In genomic region chr7:4681218-4681851, GRCh38 we compare ENCODE assay signal across 8 cellular contexts. TPM values are rescaled to one million over a fixed set of nuclear protein-coding genes. Genes with fewer than 3 reads are reported as not detected.
DNase-seq lines count a peak whose midpoint lies in the region; ATAC-seq lines count a peak whose summit lies in the region.

No MANE protein-coding gene starts in this region.

- H3K4me3 ChIP-seq in mesodermal cell (ENCODE audit: extremely low read depth, insufficient read depth, low read length, poor library complexity, severe bottlenecking) (peak overlapping the region; percentile 18), urinary bladder (ENCODE audit: low read depth, low read length) (peak overlapping the region; percentile 91)

- no peaks in the 10 kb centered on the region for H3K9me3 ChIP-seq in mesodermal cell (ENCODE audit: control insufficient read depth, low read length)

- no peak for ATAC-seq in activated naive CD4-positive, alpha-beta T cell treated with anti-CD3 and anti-CD28 coated beads, Interleukin-2, amount 50 U/mL, for 72 hours
- no peak for ATAC-seq in HG03342 (IDR thresholded peaks at IDR 0.05; ENCODE audit: unreplicated experiment)
- ATAC-seq in HG03097 (IDR thresholded peaks at IDR 0.05; ENCODE audit: low FRiP score, unreplicated experiment), result no peak
- no peak for ATAC-seq in GM19035 (IDR thresholded peaks at IDR 0.05; ENCODE audit: unreplicated experiment)

- no peaks in the 10 kb centered on the region for H3K9me3 Mint-ChIP-seq in activated naive CD4-positive, alpha-beta T cell treated with anti-CD3 and anti-CD28 coated beads, Interleukin-2, amount 50 U/mL, for 72 hours

- H3K36me3 ChIP-seq in mesodermal cell (ENCODE audit: control insufficient read depth, insufficient read depth, low read length), result peaks cover 21% of the 10 kb centered on the region
- H3K36me3 ChIP-seq in urinary bladder (ENCODE audit: insufficient read depth), result no peaks in the 10 kb centered on the region

- peaks cover 4 to 13% of the 10 kb centered on the region in 2 donors for H3K36me3 Mint-ChIP-seq in activated naive CD4-positive, alpha-beta T cell treated with anti-CD3 and anti-CD28 coated beads, Interleukin-2, amount 50 U/mL, for 72 hours

- peak; percentile 15 for DNase-seq in activated naive CD4-positive, alpha-beta T cell treated with Interleukin-2 at 50 U/mL for 16 hours
- no peak for DNase-seq in activated naive CD4-positive, alpha-beta T cell (lab: John Stamatoyannopoulos, UW)
- DNase-seq in activated naive CD4-positive, alpha-beta T cell treated with anti-CD3 and anti-CD28 coated beads, Interleukin-2, amount 50 U/mL, for 72 hours (ENCODE audit: low spot score in 2 of 2), result peak in 1 of 2 donors; percentile 7

- WGBS in mesodermal cell (ENCODE audit: insufficient coverage in 2 of 2), 2 experiments, result 83 to 95% methylated on average over 3 of the region's 6 CpGs
- WGBS in urinary bladder, result 84% methylated on average over 6 of the region's 6 CpGs

- H3K4me1 ChIP-seq in mesodermal cell (ENCODE audit: control insufficient read depth, insufficient read depth, low read length, poor library complexity, severe bottlenecking), result peaks cover 21% of the 10 kb centered on the region
- H3K4me1 ChIP-seq in urinary bladder (ENCODE audit: insufficient read depth), result no peaks in the 10 kb centered on the region

- H3K27ac Mint-ChIP-seq in activated naive CD4-positive, alpha-beta T cell treated with anti-CD3 and anti-CD28 coated beads, Interleukin-2, amount 50 U/mL, for 72 hours, result peak overlapping the region; percentile 84 to 98

- H3K27ac ChIP-seq in mesodermal cell (ENCODE audit: low read depth, low read length, severe bottlenecking), result no peak overlapping the region
- H3K27ac ChIP-seq in urinary bladder (ENCODE audit: low read depth), result no peak overlapping the region

RNA-seq across cellular contexts. Expression of gene FOXK1, which starts 0.8 kb away (rescaled TPM):
- total RNA-seq in activated naive CD4-positive, alpha-beta T cell treated with anti-CD3 and anti-CD28 coated beads, Interleukin-2, amount 50 U/mL, for 72 hours, result 10 to 100 TPM; 37.1 to 40.5 TPM
- 15.0 TPM for polyA plus RNA-seq in mesodermal cell (2013, experiment 1 of 2)
- 11.8 TPM for polyA plus RNA-seq in mesodermal cell (2013, experiment 2 of 2)
- total RNA-seq in urinary bladder, result 22.2 TPM
- 8.1 TPM for polyA plus RNA-seq in urinary bladder
